In genomic region chr11:114251797-114252327, GRCh38 we compare ENCODE assay signal across 1 cellular context.
TF ChIP-seq lines count a peak whose summit lies in the region.

No MANE protein-coding gene starts in this region.

TF ChIP-seq in HepG2, 621 proteins besides CTCF, POLR2A, EP300 and RAD21:
- TF ChIP-seq CENPT (CRISPR knock-in tag; IDR thresholded peaks at IDR 0.05; ENCODE audit: low read depth) = no peak
- no peak for TF ChIP-seq POGZ (CRISPR knock-in tag; IDR thresholded peaks at IDR 0.05)
- no peak for TF ChIP-seq KDM4B (CRISPR knock-in tag; IDR thresholded peaks at IDR 0.05)
- no peak for TF ChIP-seq ZNF574 (CRISPR knock-in tag; IDR thresholded peaks at IDR 0.05)
- TF ChIP-seq ARID4A (CRISPR knock-in tag; IDR thresholded peaks at IDR 0.05; ENCODE audit: borderline replicate concordance) = no peak
- TF ChIP-seq ATF5 (CRISPR knock-in tag; IDR thresholded peaks at IDR 0.05; ENCODE audit: low read depth) = no peak
- no peak for TF ChIP-seq HMGXB4 (CRISPR knock-in tag; IDR thresholded peaks at IDR 0.05; ENCODE audit: borderline replicate concordance in 1 of 2, low read depth in 1 of 2)
- TF ChIP-seq ZNF280B (CRISPR knock-in tag; IDR thresholded peaks at IDR 0.05; ENCODE audit: borderline replicate concordance) = no peak
- TF ChIP-seq POLR2AphosphoS5 (IDR thresholded peaks at IDR 0.05; ENCODE audit: low read depth, low read length) = no peak
- no peak for TF ChIP-seq DMAP1 (CRISPR knock-in tag; IDR thresholded peaks at IDR 0.05)
- no peak for TF ChIP-seq ZNF605 (CRISPR knock-in tag; IDR thresholded peaks at IDR 0.05)
- TF ChIP-seq ZFY (CRISPR knock-in tag; IDR thresholded peaks at IDR 0.05) = no peak
- no peak for TF ChIP-seq BATF2 (CRISPR knock-in tag; IDR thresholded peaks at IDR 0.05)
- TF ChIP-seq ZNF704 (CRISPR knock-in tag; IDR thresholded peaks at IDR 0.05; ENCODE audit: borderline replicate concordance) = no peak
- TF ChIP-seq FOXA1 (IDR thresholded peaks at IDR 0.05) = no peak
- no peak for TF ChIP-seq FOXA1 (CRISPR knock-in tag; IDR thresholded peaks at IDR 0.05)
